Comparison of ENCODE assay signal across 8 cellular contexts in the genomic region with DNA sequence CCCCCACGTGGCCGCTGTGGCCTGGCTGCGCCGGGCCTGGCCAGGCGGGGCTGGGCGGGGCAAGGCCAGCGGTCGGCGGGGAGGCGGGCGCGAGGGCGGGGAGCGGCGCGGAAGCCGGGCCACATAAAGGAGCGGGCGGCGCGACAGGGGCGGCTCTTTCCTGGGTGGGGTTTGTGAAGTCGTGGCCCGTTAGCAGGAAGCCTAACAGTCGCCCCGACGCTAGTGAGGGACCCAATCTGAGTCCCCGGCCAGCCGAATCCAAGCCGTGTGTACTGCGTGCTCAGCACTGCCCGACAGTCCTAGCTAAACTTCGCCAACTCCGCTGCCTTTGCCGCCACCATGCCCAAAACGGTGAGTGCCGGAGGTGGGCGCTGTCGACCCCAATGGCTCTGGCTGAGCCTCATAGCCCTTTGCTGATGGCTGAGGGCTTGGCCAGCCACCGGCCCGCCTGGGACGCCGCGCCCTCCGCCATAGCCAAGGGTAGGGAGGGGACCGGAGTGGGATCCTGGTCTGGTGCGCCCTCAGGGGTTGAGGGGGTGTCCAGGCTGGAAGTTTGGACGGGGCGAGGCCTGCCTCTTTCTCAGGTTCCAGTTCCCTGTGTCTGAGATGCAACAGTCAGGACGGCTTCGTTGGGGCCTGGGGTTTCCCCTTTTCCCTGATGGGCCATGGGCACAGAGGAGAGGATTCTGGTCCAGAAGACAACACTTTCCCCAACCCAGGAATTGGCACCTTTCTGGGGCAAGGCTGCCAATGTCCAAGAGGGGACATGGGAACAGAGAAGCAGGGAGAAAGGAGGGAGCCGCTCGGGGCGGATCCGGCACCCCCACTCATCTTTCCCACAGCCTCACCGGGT. TPM values are rescaled to one million over a fixed set of nuclear protein-coding genes. Genes with fewer than 3 reads are reported as not detected.
DNase-seq lines count a peak whose midpoint lies in the region; ATAC-seq and TF ChIP-seq lines count a peak whose summit lies in the region.

Gene MSN (plus strand): TSS at position 152 of the 853 bp plus-strand sequence. CDS start 188 bp downstream, at position 340.

- H3K9me3 ChIP-seq in HAP-1 (no peaks in the 10 kb centered on the region), lower lobe of right lung (no peaks in the 10 kb centered on the region)

- H3K4me1 ChIP-seq in HAP-1 = peaks cover 20% of the 10 kb centered on the region
- H3K4me1 ChIP-seq in lower lobe of right lung = peaks cover 22% of the 10 kb centered on the region

- in situ Hi-C loops in HAP-1 (cut with MboI; ENCODE audit: low sequenced_read_pairs) = loop anchor here (10.0 kb wide), 1 partner anchor 133 kb away; the partner anchor contains the start of gene LAS1L

- peak; percentile 92 to 96 for ATAC-seq in lower lobe of right lung

- H3K27me3 ChIP-seq in HAP-1 (ENCODE audit: low read depth) = no peaks in the 10 kb centered on the region
- H3K27me3 ChIP-seq in lower lobe of right lung (ENCODE audit: low read depth) = no peaks in the 10 kb centered on the region

- peak; percentile 5 for TF ChIP-seq CTCF in lower lobe of right lung (IDR thresholded peaks at IDR 0.05)

- intact Hi-C loops in lower lobe of right lung (cut with DNase I) = no loop called here

- H3K36me3 ChIP-seq in HAP-1 (replicated peaks) (peaks cover 7% of the 10 kb centered on the region; the same call in 1 of the 2 replicates), lower lobe of right lung (no peaks in the 10 kb centered on the region)

- H3K27ac ChIP-seq in lower lobe of right lung = peak within 1 kb of the TSS; percentile 95

- DNase-seq in HAP-1 (ENCODE audit: low spot score in 2 of 2) (peak; percentile 59 to 86), NAMALWA (ENCODE audit: low spot score) (peak; percentile 74), cortex of kidney (lab: John Stamatoyannopoulos, UW) (peak; percentile 3), lower lobe of right lung (peak; percentile 88), RKO (ENCODE audit: low spot score) (no peak)
- peak; percentile 80 for DNase-seq in activated CD4-positive, alpha-beta T cell treated with anti-CD3 and anti-CD28 coated beads for 48 hours
- peak; percentile 55 to 63 (median 59) for DNase-seq in stimulated activated CD4-positive, alpha-beta T cell treated with anti-CD3 and anti-CD28 coated beads, TNF-alpha, amount 100 ng/mL, for 4 hours (ENCODE audit: low read depth in 3 of 3)

- H3K4me3 ChIP-seq in HAP-1 (peak within 1 kb of the TSS; percentile 79), lower lobe of right lung (peak within 1 kb of the TSS; percentile 77)

- peak; percentile 33 for TF ChIP-seq POLR2A in GM10847 (IDR thresholded peaks at IDR 0.05; ENCODE audit: extremely low read depth, insufficient read length)

RNA-seq across cellular contexts. Expression of gene MSN, which starts in this region (rescaled TPM):
- 419 TPM for total RNA-seq in lower lobe of right lung
